8 cellular contexts compared by ENCODE assay signal in the genomic region with DNA sequence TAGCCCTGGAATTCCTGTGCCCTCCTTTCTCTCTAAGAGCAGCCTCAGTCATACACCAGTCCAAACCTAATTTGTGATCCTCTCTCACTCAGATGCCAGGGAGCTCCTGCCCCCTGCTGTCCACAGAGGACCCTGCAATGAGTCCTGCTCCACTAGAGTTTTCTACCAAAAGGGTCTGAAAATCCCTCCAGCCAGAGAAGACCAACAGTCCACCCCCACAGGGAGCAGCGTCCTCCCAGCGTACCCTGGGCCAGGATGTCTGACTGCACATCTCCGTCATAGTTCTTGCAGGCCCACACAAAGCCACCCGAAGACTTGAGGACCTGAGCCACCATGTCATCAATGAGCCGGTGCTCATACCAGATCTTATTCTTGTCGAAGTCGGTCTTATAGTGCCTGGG. TPM values are rescaled to one million over a fixed set of nuclear protein-coding genes. Genes with fewer than 3 reads are reported as not detected.
DNase-seq lines count a peak whose midpoint lies in the region; ATAC-seq and TF ChIP-seq lines count a peak whose summit lies in the region.

No MANE protein-coding gene starts in this region.

- H3K27me3 ChIP-seq in spleen (replicated peaks in 1 of 7) = no peaks in the 10 kb centered on the region

- H3K9me3 ChIP-seq in spleen = no peaks in the 10 kb centered on the region

- no peak for TF ChIP-seq POLR2A in spleen (IDR thresholded peaks at IDR 0.05)

- DNase-seq in ACHN (peak; percentile 53), NCI-H69 (lab: John Stamatoyannopoulos, UW) (peak; percentile 12), foreskin melanocyte (peak; percentile 36), spleen (peak; percentile 83)
- peak; percentile 64 for DNase-seq in activated T-cell treated with anti-CD3 and anti-CD28 coated beads, Interleukin-2, amount 50 U/mL, for 1 hour

- peaks cover 0 to 48% (median 7%) of the 10 kb centered on the region in 6 donors for H3K4me1 ChIP-seq in spleen

- no peak overlapping the region for H3K4me3 ChIP-seq in spleen

- ATAC-seq in HG03045 (IDR thresholded peaks at IDR 0.05; ENCODE audit: unreplicated experiment) (no peak), GM19395 (IDR thresholded peaks at IDR 0.05; ENCODE audit: unreplicated experiment) (no peak)

- TF ChIP-seq CTCF in GM12874 (IDR thresholded peaks at IDR 0.05; ENCODE audit: insufficient read depth, low read depth, low read length) = peak; percentile 83
- TF ChIP-seq CTCF in spleen (IDR thresholded peaks at IDR 0.05 in 8 of 11, conservative IDR thresholded peaks at IDR 0.05 in 3 of 11) = peak; percentile 55 to 85 (median 75)

- in situ Hi-C loops in ACHN (cut with HindIII; ENCODE audit: low pct_ligation_motif_present, low pct_unique_long_range_greater_than_20kb, low sequenced_read_pairs) = no loop called here

- no peak overlapping the region for H3K27ac ChIP-seq in spleen

- intact Hi-C loops in spleen (cut with DNase I; ENCODE audit: low total_unique reads) = loop anchor here (10.0 kb wide), 1 partner anchor 322 kb away; no protein-coding TSS in a partner anchor

- peaks cover 0 to 100% (median 62%) of the 10 kb centered on the region in 6 donors for H3K36me3 ChIP-seq in spleen

- 88 to 100% (median 93%) methylated on average over 3 to 7 of the region's 7 CpGs for WGBS in spleen, 5 donors

RNA-seq across cellular contexts. Expression of gene IDH2, which starts 15.4 kb away (rescaled TPM):
- 10 to 100 TPM; 42.8 to 70.9 (median 52.5) TPM for total RNA-seq in spleen
- 10 to 100 TPM; 36.4 to 57.8 (median 53.5) TPM for polyA plus RNA-seq in spleen

Comparison
In these comparisons a context has a peak if more than half of its experiments do, and no peak if none do; other contexts are left out.
1. DNase-seq: peak in every context shown above with its lines; median percentile 83 in spleen; 64 in activated T-cell treated with anti-CD3 and anti-CD28 coated beads, Interleukin-2, amount 50 U/mL, for 1 hour; 53 in ACHN; 36 in foreskin melanocyte; 12 in NCI-H69.